Comparison of ENCODE assay signal across 18 cellular contexts in genomic region chr2:85733121-85733960, GRCh38. TPM values are rescaled to one million over a fixed set of nuclear protein-coding genes. Genes with fewer than 3 reads are reported as not detected.
DNase-seq lines count a peak whose midpoint lies in the region; ATAC-seq and TF ChIP-seq lines count a peak whose summit lies in the region.
"Had no signal": no experiment of that assay in that cellular context is flagged by ENCODE, and none has a peak within 500 bp of the region (broad histone marks: within the 10 kb centered on the region; RNA-seq: fewer than 3 reads in every experiment).

No MANE protein-coding gene starts in this region.

- no peak overlapping the region for H3K4me3 ChIP-seq in right cardiac atrium (ENCODE audit: low read length)
- H3K4me3 ChIP-seq in tibial nerve, result no peak overlapping the region
- H3K4me3 ChIP-seq: pancreas had no signal

- TF ChIP-seq CTCF in tibial nerve (IDR thresholded peaks at IDR 0.05) (peak in 1 of 5 experiments; percentile 4), GM10266 (IDR thresholded peaks at IDR 0.05; ENCODE audit: control insufficient read depth, insufficient read depth, low read depth, missing control alignments) (no peak)

- H3K9me3 ChIP-seq in right cardiac atrium (ENCODE audit: control insufficient read depth, low read length), result no peaks in the 10 kb centered on the region
- no peaks in the 10 kb centered on the region for H3K9me3 ChIP-seq in tibial nerve
- H3K9me3 ChIP-seq: pancreas had no signal

- H3K36me3 ChIP-seq in tibial nerve, result no peaks in the 10 kb centered on the region
- H3K36me3 ChIP-seq: pancreas had no signal

- no peak for ATAC-seq in left ventricle myocardium superior
- ATAC-seq in right cardiac atrium, result no peak
- ATAC-seq: activated T-cell treated with anti-CD3 and anti-CD28 coated beads, Interleukin-2, amount 50 U/mL, for 72 hours; Panc1; pancreas; stimulated activated naive B cell treated with anti-CD40 and anti-IgM and Interleukin-4, amounts not matched to agents 10 μg/mL and 1 μg/mL and 100 μg/mL, for 72 hours had no signal

- TF ChIP-seq POLR2A in tibial nerve (IDR thresholded peaks at IDR 0.05), result no peak

- peak; percentile 62 for DNase-seq in left ventricle myocardium superior
- DNase-seq in right cardiac atrium, result no peak
- peak; percentile 57 for DNase-seq in RPMI7951 (ENCODE audit: low read depth)
- DNase-seq in tibial nerve (ENCODE audit: low spot score in 2 of 2), result peak; percentile 62 to 74
- DNase-seq in activated CD8-positive, alpha-beta memory T cell treated with anti-CD3 and anti-CD28 coated beads, Interleukin-2, amount 50 U/mL, for 4 hours, result no peak
- no peak for DNase-seq in GM10266 (ENCODE audit: extremely low spot score)
- DNase-seq in HUDEP-2 (lab: John Stamatoyannopoulos, UW; ENCODE audit: unreplicated experiment in 76 of 76), result no peak
- DNase-seq: ACHN; activated CD4-positive, alpha-beta memory T cell treated with anti-CD3 and anti-CD28 coated beads, Interleukin-2, amount 10 ng/mL, durations not matched to agents 7 days and 5 days; activated T-cell treated with anti-CD3 and anti-CD28 coated beads, Interleukin-2, amount 50 U/mL, for 72 hours; CD8-positive, alpha-beta memory T cell; NCI-H526 treated with DMSO at 0.1 percent for 48 hours; pancreas; stimulated activated naive B cell treated with anti-CD40 and anti-IgM and Interleukin-4, amounts not matched to agents 10 μg/mL and 1 μg/mL and 100 μg/mL, for 72 hours had no signal

- no peak overlapping the region for H3K27ac ChIP-seq in right cardiac atrium (ENCODE audit: low read length)
- H3K27ac ChIP-seq in layer of hippocampus (ENCODE audit: low read depth, low read length), result peak overlapping the region; percentile 50
- peak overlapping the region in 3 of 4 donors; percentile 27 to 93 (median 32) for H3K27ac ChIP-seq in tibial nerve
- H3K27ac ChIP-seq: pancreas had no signal

- peak in 1 of 2 donors; percentile 42 for TF ChIP-seq EP300 in tibial nerve (IDR thresholded peaks at IDR 0.05)

- 87% methylated on average over 18 of the region's 18 CpGs for whole genome bisulfite sequencing in right cardiac atrium
- 78 to 85% methylated on average over 17 of the region's 18 CpGs for WGBS in tibial nerve, 2 donors

- intact Hi-C loops in left ventricle myocardium superior (cut with micrococcal nuclease) (no loop called here), right cardiac atrium (cut with DNase I) (loop anchor here in 1 of 4 donors (5.0 kb wide), 2 partner anchors 64 to 79 kb away; no protein-coding TSS in a partner anchor)

- no peaks in the 10 kb centered on the region for H3K27me3 ChIP-seq in right cardiac atrium (ENCODE audit: control insufficient read depth, insufficient read depth)
- no peaks in the 10 kb centered on the region for H3K27me3 ChIP-seq in layer of hippocampus (ENCODE audit: control insufficient read depth, insufficient read depth, low read length)
- H3K27me3 ChIP-seq in tibial nerve, result no peaks in the 10 kb centered on the region
- H3K27me3 ChIP-seq: pancreas had no signal

- peaks cover 2% of the 10 kb centered on the region for H3K4me1 ChIP-seq in right cardiac atrium (ENCODE audit: control insufficient read depth, insufficient read depth, low read length)
- peaks cover 0 to 69% (median 21%) of the 10 kb centered on the region in 4 donors for H3K4me1 ChIP-seq in tibial nerve
- H3K4me1 ChIP-seq: pancreas had no signal

RNA-seq across cellular contexts. Expression of gene ATOH8, which starts 20.4 kb away (rescaled TPM):
- total RNA-seq in left ventricle myocardium superior, result 29.6 TPM
- 10 to 100 TPM; 35.7 to 55.5 (median 45.7) TPM for total RNA-seq in right cardiac atrium
- 57.8 TPM for polyA plus RNA-seq in right cardiac atrium
- total RNA-seq in RPMI7951 (2014; rRNA removed; shearing (Covaris generic)), result 7.2 and 7.3 TPM in 2 replicates
- total RNA-seq in tibial nerve, result 100 to 1,000 TPM in 3 of 4 donors, 10 to 100 TPM in 1; 98.0 to 170 (median 119) TPM
- total RNA-seq: activated T-cell treated with anti-CD3 and anti-CD28 coated beads, Interleukin-2, amount 50 U/mL, for 72 hours; CD8-positive, alpha-beta memory T cell had no signal
- polyA plus RNA-seq: CD8-positive, alpha-beta memory T cell had no signal

RNA-seq across cellular contexts. Expression of gene GNLY, which starts 39.2 kb away (rescaled TPM):
- 2.3 TPM for total RNA-seq in left ventricle myocardium superior
- 1 to 10 TPM in 3 of 4 donors, not detected in 1; 1.4 to 2.3 (median 2.1) TPM for total RNA-seq in right cardiac atrium
- 2.6 TPM for polyA plus RNA-seq in right cardiac atrium
- total RNA-seq in RPMI7951 (2014; rRNA removed; shearing (Covaris generic)), result not detected in 2 replicates
- total RNA-seq in tibial nerve, result 1 to 10 TPM in 1 of 4 donors, under 1 TPM in 2, not detected in 1; 0.63 to 4.2 (median 0.98) TPM
- total RNA-seq: H4, M059J had no signal

Comparison
In these comparisons a context has a peak if more than half of its experiments do, and no peak if none do; other contexts are left out.
1. DNase-seq: peak in left ventricle myocardium superior (single experiment), RPMI7951 (single experiment) and tibial nerve (2 of 2); none in right cardiac atrium (0 of 3), activated CD8-positive, alpha-beta memory T cell treated with anti-CD3 and anti-CD28 coated beads, Interleukin-2, amount 50 U/mL, for 4 hours (single experiment), GM10266 (single experiment) and HUDEP-2 (0 of 76).